Comparison of ENCODE assay signal across 23 cellular contexts in the genomic region with DNA sequence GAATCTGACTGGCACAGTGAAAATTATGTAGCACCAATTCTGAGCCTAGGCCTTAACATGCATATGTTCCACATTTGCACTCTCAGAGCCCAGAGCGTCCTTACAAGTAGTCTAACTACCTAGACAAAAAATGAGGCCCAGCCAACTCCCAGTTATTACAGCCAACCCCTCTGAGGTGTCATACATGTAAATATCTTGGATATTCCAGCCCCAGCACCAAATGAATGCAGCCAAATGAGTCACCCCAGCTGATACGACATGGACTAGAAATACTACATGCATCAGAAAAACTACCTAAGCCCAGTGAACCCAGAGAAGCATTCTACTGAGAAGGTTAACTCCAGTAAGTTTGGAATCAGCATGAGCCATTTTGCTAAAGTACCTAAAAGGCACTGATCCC.
"Had no signal": no experiment of that assay in that cellular context is flagged by ENCODE, and none has a peak within 500 bp of the region (broad histone marks: within the 10 kb centered on the region; RNA-seq: fewer than 3 reads in every experiment).

No MANE protein-coding gene starts in this region.

- H3K9me3 ChIP-seq: Peyer's patch, SJSA1 had no signal

- DNase-seq: Karpas-422, KBM-7, MV-4-11, NCI-H1048, NCI-H1105, NCI-H1417, NCI-H1436 treated with DMSO at 0.1 percent for 48 hours, NCI-H1694, NCI-H187 treated with DMSO at 0.1 percent for 48 hours, NCI-H2081, NCI-H2107, NCI-H2227 treated with DMSO at 0.1 percent for 48 hours, NCI-H446, NCI-H510A, NCI-H524 treated with DMSO at 0.1 percent for 48 hours, NCI-H69, NCI-H774, PC-9, Peyer's patch, SIG-M5 had no signal

- H2AFZ ChIP-seq: PC-9 had no signal

- H3K36me3 ChIP-seq: Peyer's patch, SJSA1 had no signal

- H3K27ac ChIP-seq: PC-9, Peyer's patch, SJSA1, SK-N-MC had no signal

- ATAC-seq: Right ventricle myocardium inferior had no signal

- H3K4me1 ChIP-seq: Peyer's patch, SJSA1 had no signal

- H3K27me3 ChIP-seq: Peyer's patch, SJSA1 had no signal

- H3K4me3 ChIP-seq: PC-9, Peyer's patch, SJSA1, SK-N-MC had no signal

- H3K4me2 ChIP-seq: PC-9 had no signal
